8 cellular contexts compared by ENCODE assay signal in genomic region chr15:74291101-74292071, GRCh38. TPM values are rescaled to one million over a fixed set of nuclear protein-coding genes. Genes with fewer than 3 reads are reported as not detected.
DNase-seq lines count a peak whose midpoint lies in the region; ATAC-seq, FAIRE-seq and TF ChIP-seq lines count a peak whose summit lies in the region.

No MANE protein-coding gene starts in this region.

- H3K4me1 ChIP-seq in astrocyte (ENCODE audit: insufficient read depth, low read length) (peaks cover 18% of the 10 kb centered on the region), smooth muscle cell (ENCODE audit: low read depth) (peaks cover 14% of the 10 kb centered on the region)

- peaks cover 13% of the 10 kb centered on the region for H3K4me1 Mint-ChIP-seq in astrocyte (ENCODE audit: low read depth, unreplicated experiment)

- 8% methylated on average over 20 of the region's 20 CpGs for WGBS in smooth muscle cell (ENCODE audit: low lambda C conversion rate)

- peak; percentile 39 for FAIRE-seq in astrocyte (lab: Jason Lieb, UNC)

- H2AFZ ChIP-seq in astrocyte (ENCODE audit: low read depth, low read length) (peak overlapping the region; percentile 43), smooth muscle cell (ENCODE audit: low read depth) (no peak overlapping the region)

- no peak for TF ChIP-seq CTCF in astrocyte (IDR thresholded peaks at IDR 0.05; ENCODE audit: insufficient read depth, low read depth, low read length)
- TF ChIP-seq CTCF in smooth muscle cell (IDR thresholded peaks at IDR 0.05; ENCODE audit: borderline replicate concordance, insufficient read depth, poor library complexity, severe bottlenecking), result no peak

- H3K9me3 Mint-ChIP-seq in astrocyte (ENCODE audit: unreplicated experiment), result peaks cover 4% of the 10 kb centered on the region

- H3K36me3 Mint-ChIP-seq in astrocyte (ENCODE audit: low read depth, unreplicated experiment), result peaks cover 3% of the 10 kb centered on the region

- H4K20me1 ChIP-seq in astrocyte (ENCODE audit: insufficient read depth, low read length), result no peaks in the 10 kb centered on the region
- no peaks in the 10 kb centered on the region for H4K20me1 ChIP-seq in smooth muscle cell (ENCODE audit: low read depth)

- peak; percentile 22 for DNase-seq in DMS79 (lab: John Stamatoyannopoulos, UW)
- peak; percentile 72 for DNase-seq in MG63
- DNase-seq in T-helper 9 cell, result peak; percentile 53
- peak; percentile 75 for DNase-seq in astrocyte (ENCODE audit: low read depth)
- DNase-seq in iPS DF 19.7 (ENCODE audit: low read depth, low spot score), result peak; percentile 82
- DNase-seq in smooth muscle cell (lab: John Stamatoyannopoulos, UW; ENCODE audit: unreplicated experiment), result peak; percentile 90
- DNase-seq in NCI-H1105 (lab: John Stamatoyannopoulos, UW), result no peak

- peaks cover 17% of the 10 kb centered on the region for H3K27me3 ChIP-seq in MG63
- H3K27me3 ChIP-seq in astrocyte (ENCODE audit: insufficient read depth, low read length), result peaks cover 22% of the 10 kb centered on the region
- H3K27me3 ChIP-seq in smooth muscle cell (ENCODE audit: low read depth), result no peaks in the 10 kb centered on the region

- H3K27me3 Mint-ChIP-seq in astrocyte (ENCODE audit: low read depth, unreplicated experiment), result peaks cover 42% of the 10 kb centered on the region

- H3K79me2 ChIP-seq in astrocyte (ENCODE audit: insufficient read depth, low read length) (no peaks in the 10 kb centered on the region), smooth muscle cell (ENCODE audit: low read depth) (no peaks in the 10 kb centered on the region)

- peak overlapping the region; percentile 81 for H3K4me2 ChIP-seq in astrocyte (ENCODE audit: low read length)
- peak overlapping the region; percentile 74 for H3K4me2 ChIP-seq in smooth muscle cell

- H3K27ac Mint-ChIP-seq in astrocyte (ENCODE audit: unreplicated experiment), result peak overlapping the region; percentile 75

- peaks cover 23% of the 10 kb centered on the region for H3F3A ChIP-seq in smooth muscle cell (ENCODE audit: low read depth)

- H3K27ac ChIP-seq in astrocyte (ENCODE audit: low read depth, low read length), result no peak overlapping the region
- H3K27ac ChIP-seq in smooth muscle cell (ENCODE audit: low read depth), result peak overlapping the region; percentile 74

- peak overlapping the region; percentile 62 for H3K4me3 Mint-ChIP-seq in astrocyte (ENCODE audit: unreplicated experiment)

- no peak overlapping the region for H3K4me3 ChIP-seq in MG63
- peak overlapping the region; percentile 21 for H3K4me3 ChIP-seq in astrocyte (ENCODE audit: insufficient read depth, low read depth, low read length)
- H3K4me3 ChIP-seq in smooth muscle cell, result no peak overlapping the region

- H3K9me3 ChIP-seq in MG63, result no peaks in the 10 kb centered on the region
- no peaks in the 10 kb centered on the region for H3K9me3 ChIP-seq in astrocyte (ENCODE audit: insufficient read depth, low read depth, low read length)
- H3K9me3 ChIP-seq in smooth muscle cell (replicated peaks; ENCODE audit: low read depth), result no peaks in the 10 kb centered on the region

- no peak for ATAC-seq in HG02884 (IDR thresholded peaks at IDR 0.05; ENCODE audit: unreplicated experiment)

- H3K9ac ChIP-seq in astrocyte (ENCODE audit: low read length), result no peak overlapping the region
- H3K9ac ChIP-seq in smooth muscle cell (ENCODE audit: low read depth), result no peak overlapping the region

- no peaks in the 10 kb centered on the region for H3K36me3 ChIP-seq in MG63
- no peaks in the 10 kb centered on the region for H3K36me3 ChIP-seq in astrocyte (ENCODE audit: insufficient read depth, low read length)
- no peaks in the 10 kb centered on the region for H3K36me3 ChIP-seq in smooth muscle cell (ENCODE audit: low read depth)

RNA-seq across cellular contexts. Expression of gene CCDC33, which starts 55.3 kb away (rescaled TPM):
- not detected in 2 replicates for total RNA-seq in MG63 (2014; rRNA removed; shearing (Covaris generic); ENCODE audit: low replicate concordance)
- total RNA-seq in astrocyte (0.41 and 0.96 TPM in 2 replicates), smooth muscle cell (2.1 and 3.8 TPM in 2 replicates)
- polyA plus RNA-seq in smooth muscle cell, result 5.8 and 10.0 TPM in 2 replicates
